ENCODE assay signal across 8 cellular contexts in genomic region chr16:5032748-5033167, GRCh38. TPM values are rescaled to one million over a fixed set of nuclear protein-coding genes. Genes with fewer than 3 reads are reported as not detected.
DNase-seq lines count a peak whose midpoint lies in the region; ATAC-seq and TF ChIP-seq lines count a peak whose summit lies in the region.

No MANE protein-coding gene starts in this region.

- H3F3A ChIP-seq in GM23338 (replicated peaks; ENCODE audit: low read depth), result peaks cover 12% of the 10 kb centered on the region

- H3K9me2 ChIP-seq in GM23338 (ENCODE audit: insufficient read depth), result no peaks in the 10 kb centered on the region

- H3K4me2 ChIP-seq in GM23338, result peak overlapping the region; percentile 74

- no peaks in the 10 kb centered on the region; the same call in 1 of the 2 replicates for H3K79me2 ChIP-seq in GM23338 (replicated peaks; ENCODE audit: insufficient read depth)

- TF ChIP-seq CTCF in GM23338 (conservative IDR thresholded peaks at IDR 0.05; ENCODE audit: low read depth in 2 of 2) (no peak), WTC11 (IDR thresholded peaks at IDR 0.05) (no peak)

- H3K36me3 Mint-ChIP-seq in GM23338 (ENCODE audit: low read depth) (no peaks in the 10 kb centered on the region; the same call in 2 of the 3 replicates), WTC11 (no peaks in the 10 kb centered on the region)

- no peaks in the 10 kb centered on the region for H3K9me3 ChIP-seq in right cardiac atrium (ENCODE audit: control insufficient read depth, low read length)

- ATAC-seq in GM23338 (no peak), WTC11 (no peak), right cardiac atrium (no peak)

- H3K36me3 ChIP-seq in GM23338 (ENCODE audit: insufficient read depth), result no peaks in the 10 kb centered on the region

- H2AFZ ChIP-seq in GM23338, result peak overlapping the region; percentile 54; the same call in 1 of the 2 replicates

- DNase-seq in GM23338 (ENCODE audit: low spot score) (no peak), WTC11 (ENCODE audit: low spot score) (no peak), right cardiac atrium (no peak), skeletal muscle cell (ENCODE audit: low read depth) (no peak), pons (ENCODE audit: low spot score) (no peak), NCI-H1436 treated with DMSO at 0.1 percent for 48 hours (lab: John Stamatoyannopoulos, UW) (no peak), OCI-M2 (lab: John Stamatoyannopoulos, UW; ENCODE audit: unreplicated experiment) (no peak), NCI-H1930 (lab: John Stamatoyannopoulos, UW) (no peak)

- H3K27me3 ChIP-seq in GM23338 (ENCODE audit: insufficient read depth) (peaks cover 6% of the 10 kb centered on the region), right cardiac atrium (ENCODE audit: control insufficient read depth, insufficient read depth) (no peaks in the 10 kb centered on the region)

- H3K27me3 Mint-ChIP-seq in GM23338 (ENCODE audit: insufficient read depth, low read depth, poor library complexity) (peaks cover 28% of the 10 kb centered on the region), WTC11 (ENCODE audit: low read depth) (no peaks in the 10 kb centered on the region)

- WGBS in right cardiac atrium, result 41% methylated on average over 12 of the region's 12 CpGs

- peak overlapping the region; percentile 90 for H3K4me3 ChIP-seq in GM23338
- H3K4me3 ChIP-seq in right cardiac atrium (ENCODE audit: low read length), result peak overlapping the region; percentile 60
- peak overlapping the region; percentile 75 for H3K4me3 ChIP-seq in skeletal muscle cell (ENCODE audit: low read depth, low read length)

- peaks cover 32% of the 10 kb centered on the region for H3K4me1 ChIP-seq in GM23338 (ENCODE audit: insufficient read depth)
- peaks cover 2% of the 10 kb centered on the region for H3K4me1 ChIP-seq in right cardiac atrium (ENCODE audit: control insufficient read depth, insufficient read depth, low read length)

- H3K4me1 Mint-ChIP-seq in GM23338 (peaks cover 32% of the 10 kb centered on the region), WTC11 (peaks cover 25% of the 10 kb centered on the region)

- H3K9me3 Mint-ChIP-seq in GM23338, result no peaks in the 10 kb centered on the region
- no peaks in the 10 kb centered on the region for H3K9me3 Mint-ChIP-seq in WTC11

- H4K20me1 ChIP-seq in GM23338 (replicated peaks; ENCODE audit: insufficient read depth), result no peaks in the 10 kb centered on the region

- H3K27ac Mint-ChIP-seq in GM23338, result no peak overlapping the region
- H3K27ac Mint-ChIP-seq in WTC11, result no peak overlapping the region

- H3K27ac ChIP-seq in GM23338 (ENCODE audit: low read depth) (no peak overlapping the region), right cardiac atrium (ENCODE audit: low read length) (no peak overlapping the region)

- H3K4me3 Mint-ChIP-seq in GM23338 (peak overlapping the region; percentile 83), WTC11 (peak overlapping the region; percentile 72)

- CTCF ChIA-PET in WTC11 (lab: Charles Lee), result interaction anchor here (0.6 to 1.3 kb wide), 2 partner anchors 24 to 75 kb away, joined by 6 to 9 read pairs; no protein-coding TSS in a partner anchor

- POLR2A ChIA-PET in WTC11 (lab: Charles Lee), result no interaction called here

- intact Hi-C loops in right cardiac atrium (cut with DNase I), result no loop called here

TF ChIP-seq in GM23338, 12 proteins besides CTCF, POLR2A, EP300 and RAD21 (continues in another document):
- TF ChIP-seq ZNF114 (CRISPR knock-in tag; IDR thresholded peaks at IDR 0.05) (no peak), POLR2AphosphoS5 (IDR thresholded peaks at IDR 0.05; ENCODE audit: low read depth) (no peak), STAT1 (IDR thresholded peaks at IDR 0.05; ENCODE audit: unreplicated experiment) (no peak), CREB1 (CRISPR knock-in tag; IDR thresholded peaks at IDR 0.05; ENCODE audit: low read depth) (no peak)

TF ChIP-seq in WTC11, 78 proteins besides CTCF, POLR2A, EP300 and RAD21:
- TF ChIP-seq, protein P1, sequence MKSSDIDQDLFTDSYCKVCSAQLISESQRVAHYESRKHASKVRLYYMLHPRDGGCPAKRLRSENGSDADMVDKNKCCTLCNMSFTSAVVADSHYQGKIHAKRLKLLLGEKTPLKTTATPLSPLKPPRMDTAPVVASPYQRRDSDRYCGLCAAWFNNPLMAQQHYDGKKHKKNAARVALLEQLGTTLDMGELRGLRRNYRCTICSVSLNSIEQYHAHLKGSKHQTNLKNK (CRISPR knock-in tag; IDR thresholded peaks at IDR 0.05), result no peak
- TF ChIP-seq ZNF396 (CRISPR knock-in tag; IDR thresholded peaks at IDR 0.05; ENCODE audit: borderline replicate concordance) (no peak), RORB (CRISPR knock-in tag; IDR thresholded peaks at IDR 0.05) (no peak), TCF7 (CRISPR knock-in tag; IDR thresholded peaks at IDR 0.05; ENCODE audit: low read depth) (no peak), ZNF423 (CRISPR knock-in tag; IDR thresholded peaks at IDR 0.05) (no peak), ZNF219 (CRISPR knock-in tag; IDR thresholded peaks at IDR 0.05; ENCODE audit: borderline replicate concordance) (no peak), NR2C2 (CRISPR knock-in tag; IDR thresholded peaks at IDR 0.05) (no peak), TEAD1 (CRISPR knock-in tag; IDR thresholded peaks at IDR 0.05) (no peak), ZNF317 (CRISPR knock-in tag; IDR thresholded peaks at IDR 0.05; ENCODE audit: borderline replicate concordance, low read depth) (no peak)
- TF ChIP-seq, protein P2, sequence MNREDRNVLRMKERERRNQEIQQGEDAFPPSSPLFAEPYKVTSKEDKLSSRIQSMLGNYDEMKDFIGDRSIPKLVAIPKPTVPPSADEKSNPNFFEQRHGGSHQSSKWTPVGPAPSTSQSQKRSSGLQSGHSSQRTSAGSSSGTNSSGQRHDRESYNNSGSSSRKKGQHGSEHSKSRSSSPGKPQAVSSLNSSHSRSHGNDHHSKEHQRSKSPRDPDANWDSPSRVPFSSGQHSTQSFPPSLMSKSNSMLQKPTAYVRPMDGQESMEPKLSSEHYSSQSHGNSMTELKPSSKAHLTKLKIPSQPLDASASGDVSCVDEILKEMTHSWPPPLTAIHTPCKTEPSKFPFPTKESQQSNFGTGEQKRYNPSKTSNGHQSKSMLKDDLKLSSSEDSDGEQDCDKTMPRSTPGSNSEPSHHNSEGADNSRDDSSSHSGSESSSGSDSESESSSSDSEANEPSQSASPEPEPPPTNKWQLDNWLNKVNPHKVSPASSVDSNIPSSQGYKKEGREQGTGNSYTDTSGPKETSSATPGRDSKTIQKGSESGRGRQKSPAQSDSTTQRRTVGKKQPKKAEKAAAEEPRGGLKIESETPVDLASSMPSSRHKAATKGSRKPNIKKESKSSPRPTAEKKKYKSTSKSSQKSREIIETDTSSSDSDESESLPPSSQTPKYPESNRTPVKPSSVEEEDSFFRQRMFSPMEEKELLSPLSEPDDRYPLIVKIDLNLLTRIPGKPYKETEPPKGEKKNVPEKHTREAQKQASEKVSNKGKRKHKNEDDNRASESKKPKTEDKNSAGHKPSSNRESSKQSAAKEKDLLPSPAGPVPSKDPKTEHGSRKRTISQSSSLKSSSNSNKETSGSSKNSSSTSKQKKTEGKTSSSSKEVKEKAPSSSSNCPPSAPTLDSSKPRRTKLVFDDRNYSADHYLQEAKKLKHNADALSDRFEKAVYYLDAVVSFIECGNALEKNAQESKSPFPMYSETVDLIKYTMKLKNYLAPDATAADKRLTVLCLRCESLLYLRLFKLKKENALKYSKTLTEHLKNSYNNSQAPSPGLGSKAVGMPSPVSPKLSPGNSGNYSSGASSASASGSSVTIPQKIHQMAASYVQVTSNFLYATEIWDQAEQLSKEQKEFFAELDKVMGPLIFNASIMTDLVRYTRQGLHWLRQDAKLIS (CRISPR knock-in tag; IDR thresholded peaks at IDR 0.05; ENCODE audit: borderline replicate concordance), result no peak
TF ChIP-seq in WTC11: peak in this region for 0.

RNA-seq across cellular contexts. Expression of gene NAGPA, which starts 1.0 kb away (rescaled TPM):
- 13.1 and 20.7 TPM in 2 replicates for total RNA-seq in GM23338 (2014; rRNA removed; shearing (Covaris generic))
- polyA plus RNA-seq in GM23338 (2016; fragmentation: Nextera tagmentation; extraction: Ambion mirVana) (6.3 and 7.5 TPM in 2 replicates), right cardiac atrium (5.3 TPM)
- total RNA-seq in WTC11 (2021) (9.3 to 12.5 TPM (median 10.7 TPM) in 3 replicates), right cardiac atrium (10 to 100 TPM in 1 of 4 donors, 1 to 10 TPM in 3; 6.0 to 10.0 (median 7.8) TPM)

RNA-seq across cellular contexts. Expression of gene C16orf89, which starts 33.0 kb away (rescaled TPM):
- total RNA-seq in GM23338 (2014; rRNA removed; shearing (Covaris generic)), result 2.8 and 4.2 TPM in 2 replicates
- polyA plus RNA-seq in GM23338 (2016; fragmentation: Nextera tagmentation; extraction: Ambion mirVana) (4.4 and 6.5 TPM in 2 replicates), right cardiac atrium (10.9 TPM)
- total RNA-seq in WTC11 (2021) (1.4 to 1.8 TPM (median 1.8 TPM) in 3 replicates), right cardiac atrium (1 to 10 TPM; 3.2 to 9.7 (median 6.8) TPM)

RNA-seq across cellular contexts. Expression of gene ALG1, which starts 38.9 kb away (rescaled TPM):
- 30.0 and 36.4 TPM in 2 replicates for total RNA-seq in GM23338 (2014; rRNA removed; shearing (Covaris generic))
- polyA plus RNA-seq in GM23338 (2016; fragmentation: Nextera tagmentation; extraction: Ambion mirVana) (19.2 and 20.2 TPM in 2 replicates), right cardiac atrium (8.0 TPM)
- total RNA-seq in WTC11 (2021) (25.7 to 31.4 TPM (median 26.2 TPM) in 3 replicates), right cardiac atrium (10 to 100 TPM in 2 of 4 donors, 1 to 10 TPM in 2; 9.3 to 11.4 (median 10.1) TPM)
